Comparison of ENCODE assay signal across 8 cellular contexts in the genomic region with DNA sequence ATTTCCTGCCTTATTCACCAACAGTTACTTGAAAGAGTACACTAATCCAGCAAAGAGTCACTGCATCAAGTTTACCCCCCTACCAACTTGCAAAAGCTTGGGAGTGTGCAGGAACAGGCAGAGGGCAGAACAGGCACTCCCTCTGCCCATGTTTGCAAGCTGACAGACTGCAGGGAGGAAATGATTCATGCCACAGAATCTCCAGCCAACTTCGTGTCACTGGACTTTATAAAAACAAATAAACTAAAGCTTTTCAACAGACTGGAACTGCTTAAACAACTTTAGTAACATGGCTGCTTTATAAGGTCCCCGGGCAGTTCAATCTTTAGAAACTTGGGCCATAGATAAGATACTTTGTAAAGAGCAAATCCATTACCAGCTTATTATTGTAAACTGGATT.
DNase-seq lines count a peak whose midpoint lies in the region; ATAC-seq and TF ChIP-seq lines count a peak whose summit lies in the region.

No MANE protein-coding gene starts in this region.

- no peak overlapping the region for H3K4me3 Mint-ChIP-seq in stimulated activated effector memory CD8-positive, alpha-beta T cell treated with anti-CD3 and anti-CD28 coated beads, Interleukin-12 subunit alpha, Interleukin-12 subunit beta, amount 100 ng/mL, for 72 hours

- TF ChIP-seq POLR2A in gastroesophageal sphincter (IDR thresholded peaks at IDR 0.05) = no peak

- H3K4me3 ChIP-seq in gastroesophageal sphincter = no peak overlapping the region

- no peaks in the 10 kb centered on the region for H3K27me3 ChIP-seq in gastroesophageal sphincter

- ATAC-seq in gastroesophageal sphincter (no peak), GM19035 (IDR thresholded peaks at IDR 0.05; ENCODE audit: unreplicated experiment) (no peak), GM18519 (IDR thresholded peaks at IDR 0.05; ENCODE audit: low FRiP score, unreplicated experiment) (no peak)
- no peak for ATAC-seq in stimulated activated effector memory CD8-positive, alpha-beta T cell treated with anti-CD3 and anti-CD28 coated beads, Interleukin-12 subunit alpha, Interleukin-12 subunit beta, amount 100 ng/mL, for 72 hours

- no peak overlapping the region for H3K27ac Mint-ChIP-seq in stimulated activated effector memory CD8-positive, alpha-beta T cell treated with anti-CD3 and anti-CD28 coated beads, Interleukin-12 subunit alpha, Interleukin-12 subunit beta, amount 100 ng/mL, for 72 hours

- H3K4me1 ChIP-seq in gastroesophageal sphincter = peaks cover 13 to 84% (median 31%) of the 10 kb centered on the region in 3 donors

- peak; percentile 44 for DNase-seq in GM03348 (ENCODE audit: low spot score)
- peak; percentile 58 to 91 for DNase-seq in SW 1271 (lab: John Stamatoyannopoulos, UW)
- peak; percentile 99 for DNase-seq in renal cortical epithelial cell (ENCODE audit: low read depth)
- DNase-seq in NCI-H2227 (lab: John Stamatoyannopoulos, UW; ENCODE audit: unreplicated experiment) = no peak
- DNase-seq in stimulated activated effector memory CD8-positive, alpha-beta T cell treated with anti-CD3 and anti-CD28 coated beads, Interleukin-12 subunit alpha, Interleukin-12 subunit beta, amount 100 ng/mL, for 72 hours (ENCODE audit: low spot score in 2 of 2) = no peak

- peaks cover 7% of the 10 kb centered on the region for H3K9me3 Mint-ChIP-seq in stimulated activated effector memory CD8-positive, alpha-beta T cell treated with anti-CD3 and anti-CD28 coated beads, Interleukin-12 subunit alpha, Interleukin-12 subunit beta, amount 100 ng/mL, for 72 hours

- no peaks in the 10 kb centered on the region for H3K9me3 ChIP-seq in gastroesophageal sphincter

- TF ChIP-seq EP300 in gastroesophageal sphincter (IDR thresholded peaks at IDR 0.05) = no peak

- WGBS in gastroesophageal sphincter (ENCODE audit: low coverage in 1 of 2), 2 donors = 0% methylated on average over 2 of the region's 2 CpGs

- peak in 1 of 4 experiments; percentile 49 for TF ChIP-seq CTCF in gastroesophageal sphincter (IDR thresholded peaks at IDR 0.05)

- no peaks in the 10 kb centered on the region for H3K36me3 ChIP-seq in gastroesophageal sphincter

- peak overlapping the region; percentile 18 to 67 (median 28) for H3K27ac ChIP-seq in gastroesophageal sphincter

- H3K4me1 Mint-ChIP-seq in stimulated activated effector memory CD8-positive, alpha-beta T cell treated with anti-CD3 and anti-CD28 coated beads, Interleukin-12 subunit alpha, Interleukin-12 subunit beta, amount 100 ng/mL, for 72 hours = no peaks in the 10 kb centered on the region

- H3K36me3 Mint-ChIP-seq in stimulated activated effector memory CD8-positive, alpha-beta T cell treated with anti-CD3 and anti-CD28 coated beads, Interleukin-12 subunit alpha, Interleukin-12 subunit beta, amount 100 ng/mL, for 72 hours = no peaks in the 10 kb centered on the region

Comparison
In these comparisons a context has a peak if more than half of its experiments do, and no peak if none do; other contexts are left out.
1. DNase-seq: peak in GM03348 (single experiment), SW 1271 (2 of 2) and renal cortical epithelial cell (single experiment); none in NCI-H2227 (single experiment) and stimulated activated effector memory CD8-positive, alpha-beta T cell treated with anti-CD3 and anti-CD28 coated beads, Interleukin-12 subunit alpha, Interleukin-12 subunit beta, amount 100 ng/mL, for 72 hours (0 of 2).